Comparison of ENCODE assay signal across 13 cellular contexts in the genomic region with DNA sequence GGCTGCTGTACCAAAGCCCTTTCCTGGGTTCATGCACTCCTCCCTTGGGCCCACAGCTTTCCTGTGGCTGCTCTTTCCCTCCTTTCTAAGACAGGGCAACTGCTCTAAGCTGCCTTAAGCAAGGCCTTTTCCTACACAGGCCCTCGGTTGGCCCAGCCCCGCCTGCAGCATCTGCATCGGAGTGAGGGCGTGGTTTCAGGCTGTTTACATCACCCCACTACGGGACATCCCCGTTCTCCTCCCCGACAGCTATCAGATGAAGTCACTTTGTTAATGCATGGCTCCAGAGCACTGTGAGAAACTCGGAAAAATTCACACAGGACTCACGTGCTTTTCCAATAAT. TPM values are rescaled to one million over a fixed set of nuclear protein-coding genes. Genes with fewer than 3 reads are reported as not detected.
A peak's percentile ranks its signal among the peaks of the same experiment; 100 is the strongest.
DNase-seq lines count a peak whose midpoint lies in the region; ATAC-seq and TF ChIP-seq lines count a peak whose summit lies in the region.
"Had no signal": no experiment of that assay in that cellular context is flagged by ENCODE, and none has a peak within 500 bp of the region (broad histone marks: within the 10 kb centered on the region; RNA-seq: fewer than 3 reads in every experiment).

No MANE protein-coding gene starts in this region.

- H3K27me3 Mint-ChIP-seq in CD8-positive, alpha-beta T cell (ENCODE audit: low read depth): no peaks in the 10 kb centered on the region
- no peaks in the 10 kb centered on the region for H3K27me3 Mint-ChIP-seq in activated T-helper 17 cell treated with anti-CD3 and anti-CD28 coated beads, Interleukin-2, amount 50 U/mL, for 72 hours
- H3K27me3 Mint-ChIP-seq in memory B cell: no peaks in the 10 kb centered on the region

- no peak overlapping the region for H3K4me3 Mint-ChIP-seq in CD8-positive, alpha-beta T cell
- H3K4me3 Mint-ChIP-seq in activated T-helper 17 cell treated with anti-CD3 and anti-CD28 coated beads, Interleukin-2, amount 50 U/mL, for 72 hours: peak overlapping the region; percentile 81
- H3K4me3 Mint-ChIP-seq in memory B cell: peak overlapping the region; percentile 19

- no peak for TF ChIP-seq CTCF in CD8-positive, alpha-beta T cell (IDR thresholded peaks at IDR 0.05)

- H3K4me3 ChIP-seq in CD8-positive, alpha-beta T cell (ENCODE audit: low read depth, low read length): no peak overlapping the region
- H3K4me3 ChIP-seq: MG63, neural progenitor cell, SK-N-MC had no signal

- H3K36me3 ChIP-seq in CD8-positive, alpha-beta T cell (ENCODE audit: insufficient read depth, low read length): peaks cover 18% of the 10 kb centered on the region
- H3K36me3 ChIP-seq: neural progenitor cell had no signal

- peaks cover 24% of the 10 kb centered on the region for H3K4me1 ChIP-seq in CD8-positive, alpha-beta T cell (ENCODE audit: insufficient read depth, low read length)

- no peak for ATAC-seq in CD8-positive, alpha-beta T cell
- peak; percentile 53 for ATAC-seq in activated T-helper 17 cell treated with anti-CD3 and anti-CD28 coated beads, Interleukin-2, amount 50 U/mL, for 72 hours (replicated peaks)
- peak; percentile 37 for ATAC-seq in memory B cell (ENCODE audit: low read depth)
- ATAC-seq: esophagus mucosa had no signal

- intact Hi-C loops in CD8-positive, alpha-beta T cell (cut with DNase I, micrococcal nuclease): no loop called here

- peaks cover 48% of the 10 kb centered on the region for H3K36me3 Mint-ChIP-seq in CD8-positive, alpha-beta T cell
- H3K36me3 Mint-ChIP-seq in activated T-helper 17 cell treated with anti-CD3 and anti-CD28 coated beads, Interleukin-2, amount 50 U/mL, for 72 hours (ENCODE audit: low read depth): peaks cover 56% of the 10 kb centered on the region
- H3K36me3 Mint-ChIP-seq in memory B cell: peaks cover 21% of the 10 kb centered on the region

- POLR2A ChIA-PET in CD8-positive, alpha-beta T cell (lab: Charles Lee): no interaction called here

- H3K27ac ChIP-seq in CD8-positive, alpha-beta T cell (ENCODE audit: low read depth, low read length): no peak overlapping the region
- H3K27ac ChIP-seq: neural progenitor cell, SK-N-MC had no signal

- no peaks in the 10 kb centered on the region for H3K9me3 Mint-ChIP-seq in CD8-positive, alpha-beta T cell
- no peaks in the 10 kb centered on the region for H3K9me3 Mint-ChIP-seq in activated T-helper 17 cell treated with anti-CD3 and anti-CD28 coated beads, Interleukin-2, amount 50 U/mL, for 72 hours
- H3K9me3 Mint-ChIP-seq in memory B cell: no peaks in the 10 kb centered on the region
- H3K9me3 Mint-ChIP-seq: neural progenitor cell had no signal

- no peaks in the 10 kb centered on the region for H3K9me3 ChIP-seq in CD8-positive, alpha-beta T cell (ENCODE audit: low read length)
- H3K9me3 ChIP-seq: MG63 had no signal

- no peaks in the 10 kb centered on the region for H3K27me3 ChIP-seq in CD8-positive, alpha-beta T cell (ENCODE audit: insufficient read depth, low read length)
- H3K27me3 ChIP-seq: MG63, neural progenitor cell had no signal

- CTCF ChIA-PET in CD8-positive, alpha-beta T cell (lab: Charles Lee): interaction anchor here (1.4 kb wide), 1 partner anchor 23 kb away, joined by 4 read pairs; the partner anchor contains the start of gene MRPL41

- H3K4me1 Mint-ChIP-seq in CD8-positive, alpha-beta T cell (ENCODE audit: low read depth): peaks cover 31% of the 10 kb centered on the region
- H3K4me1 Mint-ChIP-seq in activated T-helper 17 cell treated with anti-CD3 and anti-CD28 coated beads, Interleukin-2, amount 50 U/mL, for 72 hours: peaks cover 25% of the 10 kb centered on the region
- H3K4me1 Mint-ChIP-seq in memory B cell: peaks cover 29% of the 10 kb centered on the region

- DNase-seq in CD8-positive, alpha-beta T cell: peak in 1 of 7 experiments; percentile 34
- peak in 66 of 76 experiments; percentile 12 to 78 (median 52) for DNase-seq in HUDEP-2 (lab: John Stamatoyannopoulos, UW; ENCODE audit: unreplicated experiment in 76 of 76)
- DNase-seq in memory B cell (ENCODE audit: low spot score in 2 of 2): no peak
- DNase-seq in SW 1271 (lab: John Stamatoyannopoulos, UW): no peak
- DNase-seq in germinal center (ENCODE audit: low spot score): no peak
- no peak for DNase-seq in T1000 (lab: John Stamatoyannopoulos, UW)
- DNase-seq: DMS153, MG63, NCI-H510A treated with DMSO at 0.1 percent for 48 hours had no signal

- peak overlapping the region; percentile 74 for H3K27ac Mint-ChIP-seq in CD8-positive, alpha-beta T cell
- H3K27ac Mint-ChIP-seq in activated T-helper 17 cell treated with anti-CD3 and anti-CD28 coated beads, Interleukin-2, amount 50 U/mL, for 72 hours: peak overlapping the region; percentile 85
- peak overlapping the region; percentile 66 for H3K27ac Mint-ChIP-seq in memory B cell
- H3K27ac Mint-ChIP-seq: neural progenitor cell had no signal

RNA-seq across cellular contexts. Expression of gene DPH7, which starts 3.4 kb away (rescaled TPM):
- 10 to 100 TPM; 47.0 to 49.8 TPM for total RNA-seq in CD8-positive, alpha-beta T cell
- 10 to 100 TPM; 26.7 to 35.5 TPM for total RNA-seq in activated T-helper 17 cell treated with anti-CD3 and anti-CD28 coated beads, Interleukin-2, amount 50 U/mL, for 72 hours

RNA-seq across cellular contexts. Expression of gene ZMYND19, which starts 15.0 kb away (rescaled TPM):
- 10 to 100 TPM in 1 of 2 experiments, 1 to 10 TPM in 1; 9.0 to 10.3 TPM for total RNA-seq in CD8-positive, alpha-beta T cell
- total RNA-seq in activated T-helper 17 cell treated with anti-CD3 and anti-CD28 coated beads, Interleukin-2, amount 50 U/mL, for 72 hours: 10 to 100 TPM; 27.2 to 43.6 TPM

RNA-seq across cellular contexts. Expression of gene MRPL41, which starts 23.7 kb away (rescaled TPM):
- 10 to 100 TPM; 31.8 to 33.5 TPM for total RNA-seq in CD8-positive, alpha-beta T cell
- 10 to 100 TPM; 23.3 to 45.5 TPM for total RNA-seq in activated T-helper 17 cell treated with anti-CD3 and anti-CD28 coated beads, Interleukin-2, amount 50 U/mL, for 72 hours

RNA-seq across cellular contexts. Expression of gene PNPLA7, which starts 25.2 kb away (rescaled TPM):
- total RNA-seq in CD8-positive, alpha-beta T cell: 1 to 10 TPM; 5.1 to 5.6 TPM
- 1 to 10 TPM; 2.9 to 5.1 TPM for total RNA-seq in activated T-helper 17 cell treated with anti-CD3 and anti-CD28 coated beads, Interleukin-2, amount 50 U/mL, for 72 hours

RNA-seq across cellular contexts. Expression of gene ARRDC1, which starts 30.1 kb away (rescaled TPM):
- 10 to 100 TPM; 30.8 to 35.9 TPM for total RNA-seq in CD8-positive, alpha-beta T cell
- total RNA-seq in activated T-helper 17 cell treated with anti-CD3 and anti-CD28 coated beads, Interleukin-2, amount 50 U/mL, for 72 hours: 10 to 100 TPM; 39.0 to 43.0 TPM

Comparison
In these comparisons a context has a peak if more than half of its experiments do, and no peak if none do; other contexts are left out.
1. DNase-seq: peak in HUDEP-2 (66 of 76); none in memory B cell (0 of 2), SW 1271 (0 of 2), germinal center (single experiment) and T1000 (single experiment).
2. Peak in every context shown above with its lines, with median percentiles within 50 percentile points of each other: H3K27ac Mint-ChIP-seq.